19 cellular contexts compared by ENCODE assay signal in genomic region chr11:2862950-2863618, GRCh38. TPM values are rescaled to one million over a fixed set of nuclear protein-coding genes. Genes with fewer than 3 reads are reported as not detected.
DNase-seq lines count a peak whose midpoint lies in the region; ATAC-seq and TF ChIP-seq lines count a peak whose summit lies in the region.
"Had no signal": no experiment of that assay in that cellular context is flagged by ENCODE, and none has a peak within 500 bp of the region (broad histone marks: within the 10 kb centered on the region; RNA-seq: fewer than 3 reads in every experiment).

No MANE protein-coding gene starts in this region.

- DNase-seq in activated naive CD8-positive, alpha-beta T cell treated with anti-CD3 and anti-CD28 coated beads, Interleukin-2, amount 50 U/mL, for 24 hours = peak; percentile 21
- no peak for DNase-seq in activated naive CD8-positive, alpha-beta T cell treated with anti-CD3 and anti-CD28 coated beads for 36 hours
- no peak for DNase-seq in dorsolateral prefrontal cortex
- no peak for DNase-seq in lower lobe of right lung
- peak in 1 of 2 donors; percentile 79 for DNase-seq in upper lobe of left lung
- DNase-seq in activated effector memory CD4-positive, alpha-beta T cell treated with Interleukin-2 at 50 U/mL for 16 hours = no peak
- DNase-seq in hippocampal formation (lab: John Stamatoyannopoulos, UW) = no peak
- no peak for DNase-seq in natural killer cell treated with Interleukin-12 subunit alpha and Interleukin-12 subunit beta and Interleukin-15 and Interleukin-18, amount 100 ng/mL, for 72 hours (ENCODE audit: low spot score)
- DNase-seq: activated CD4-positive, alpha-beta memory T cell treated with anti-CD3 and anti-CD28 coated beads for 36 hours; activated naive CD4-positive, alpha-beta T cell treated with anti-CD3 and anti-CD28 coated beads for 36 hours; DND-41; immature natural killer cell; naive B cell; NCI-H1048; NCI-H510A; Peyer's patch; small intestine; T-helper 2 cell had no signal

- H3K9me3 Mint-ChIP-seq in activated naive CD8-positive, alpha-beta T cell treated with anti-CD3 and anti-CD28 coated beads, Interleukin-2, amount 50 U/mL, for 24 hours = no peaks in the 10 kb centered on the region
- H3K9me3 Mint-ChIP-seq in activated naive CD8-positive, alpha-beta T cell treated with anti-CD3 and anti-CD28 coated beads for 36 hours = no peaks in the 10 kb centered on the region
- no peaks in the 10 kb centered on the region for H3K9me3 Mint-ChIP-seq in natural killer cell treated with Interleukin-12 subunit alpha and Interleukin-12 subunit beta and Interleukin-15 and Interleukin-18, amount 100 ng/mL, for 72 hours
- H3K9me3 Mint-ChIP-seq: activated CD4-positive, alpha-beta memory T cell treated with anti-CD3 and anti-CD28 coated beads for 36 hours; activated naive CD4-positive, alpha-beta T cell treated with anti-CD3 and anti-CD28 coated beads for 36 hours had no signal

- H3K27me3 ChIP-seq in dorsolateral prefrontal cortex (peaks cover 0 to 23% (median 0%) of the 10 kb centered on the region in 45 donors), lower lobe of right lung (ENCODE audit: low read depth) (peaks cover 20% of the 10 kb centered on the region), upper lobe of left lung (peaks cover 0 to 15% (median 6%) of the 10 kb centered on the region in 4 donors)

- peak; percentile 50 for ATAC-seq in activated naive CD8-positive, alpha-beta T cell treated with anti-CD3 and anti-CD28 coated beads, Interleukin-2, amount 50 U/mL, for 24 hours
- ATAC-seq in lower lobe of right lung = no peak
- ATAC-seq in upper lobe of left lung (ENCODE audit: low FRiP score in 2 of 2) = peak in 1 of 2 donors; percentile 7
- ATAC-seq in natural killer cell treated with Interleukin-12 subunit alpha and Interleukin-12 subunit beta and Interleukin-15 and Interleukin-18, amount 100 ng/mL, for 72 hours = no peak
- ATAC-seq: HCT116 had no signal

- intact Hi-C loops in dorsolateral prefrontal cortex (cut with DNase I) = loop anchor here in 1 of 2 donors (5.0 kb wide), 1 partner anchor 56 kb away; no protein-coding TSS in a partner anchor
- intact Hi-C loops in lower lobe of right lung (cut with DNase I) = no loop called here

- peaks cover 13% of the 10 kb centered on the region for H3K4me1 Mint-ChIP-seq in activated naive CD8-positive, alpha-beta T cell treated with anti-CD3 and anti-CD28 coated beads, Interleukin-2, amount 50 U/mL, for 24 hours
- H3K4me1 Mint-ChIP-seq in activated naive CD8-positive, alpha-beta T cell treated with anti-CD3 and anti-CD28 coated beads for 36 hours = peaks cover 7% of the 10 kb centered on the region
- H3K4me1 Mint-ChIP-seq in natural killer cell treated with Interleukin-12 subunit alpha and Interleukin-12 subunit beta and Interleukin-15 and Interleukin-18, amount 100 ng/mL, for 72 hours (ENCODE audit: low read depth in 2 of 2) = peaks cover 0 to 3% of the 10 kb centered on the region in 2 donors

- peak overlapping the region in 35 of 59 donors; percentile 6 to 79 (median 58) for H3K27ac ChIP-seq in dorsolateral prefrontal cortex
- peak overlapping the region; percentile 31 for H3K27ac ChIP-seq in lower lobe of right lung
- peak overlapping the region in 3 of 4 donors; percentile 27 to 45 (median 35) for H3K27ac ChIP-seq in upper lobe of left lung
- H3K27ac ChIP-seq: Peyer's patch had no signal

- H3K27ac Mint-ChIP-seq in activated naive CD8-positive, alpha-beta T cell treated with anti-CD3 and anti-CD28 coated beads, Interleukin-2, amount 50 U/mL, for 24 hours = no peak overlapping the region
- no peak overlapping the region for H3K27ac Mint-ChIP-seq in activated naive CD8-positive, alpha-beta T cell treated with anti-CD3 and anti-CD28 coated beads for 36 hours
- H3K27ac Mint-ChIP-seq in natural killer cell treated with Interleukin-12 subunit alpha and Interleukin-12 subunit beta and Interleukin-15 and Interleukin-18, amount 100 ng/mL, for 72 hours = no peak overlapping the region
- H3K27ac Mint-ChIP-seq: activated CD4-positive, alpha-beta memory T cell treated with anti-CD3 and anti-CD28 coated beads for 36 hours; activated naive CD4-positive, alpha-beta T cell treated with anti-CD3 and anti-CD28 coated beads for 36 hours; immature natural killer cell; naive B cell had no signal

- H3K36me3 Mint-ChIP-seq in activated naive CD8-positive, alpha-beta T cell treated with anti-CD3 and anti-CD28 coated beads, Interleukin-2, amount 50 U/mL, for 24 hours (ENCODE audit: low read depth) = no peaks in the 10 kb centered on the region
- H3K36me3 Mint-ChIP-seq in activated naive CD8-positive, alpha-beta T cell treated with anti-CD3 and anti-CD28 coated beads for 36 hours = no peaks in the 10 kb centered on the region
- no peaks in the 10 kb centered on the region for H3K36me3 Mint-ChIP-seq in natural killer cell treated with Interleukin-12 subunit alpha and Interleukin-12 subunit beta and Interleukin-15 and Interleukin-18, amount 100 ng/mL, for 72 hours
- H3K36me3 Mint-ChIP-seq: activated CD4-positive, alpha-beta memory T cell treated with anti-CD3 and anti-CD28 coated beads for 36 hours had no signal

- H3K9me3 ChIP-seq in lower lobe of right lung (no peaks in the 10 kb centered on the region), upper lobe of left lung (no peaks in the 10 kb centered on the region)
- H3K9me3 ChIP-seq: Peyer's patch had no signal

- 42 to 93% methylated on average over 11 to 38 of the region's 38 CpGs for WGBS in upper lobe of left lung, 2 donors

- no peak for TF ChIP-seq EP300 in upper lobe of left lung (IDR thresholded peaks at IDR 0.05)

- H3K27me3 Mint-ChIP-seq in activated naive CD8-positive, alpha-beta T cell treated with anti-CD3 and anti-CD28 coated beads, Interleukin-2, amount 50 U/mL, for 24 hours = peaks cover 46% of the 10 kb centered on the region
- H3K27me3 Mint-ChIP-seq in activated naive CD8-positive, alpha-beta T cell treated with anti-CD3 and anti-CD28 coated beads for 36 hours = peaks cover 50% of the 10 kb centered on the region
- peaks cover 24 to 30% of the 10 kb centered on the region in 2 donors for H3K27me3 Mint-ChIP-seq in natural killer cell treated with Interleukin-12 subunit alpha and Interleukin-12 subunit beta and Interleukin-15 and Interleukin-18, amount 100 ng/mL, for 72 hours

- H3K36me3 ChIP-seq in lower lobe of right lung (no peaks in the 10 kb centered on the region), upper lobe of left lung (no peaks in the 10 kb centered on the region)
- H3K36me3 ChIP-seq: Peyer's patch had no signal

- TF ChIP-seq CTCF in dorsolateral prefrontal cortex (IDR thresholded peaks at IDR 0.05 in 54 of 56, conservative IDR thresholded peaks at IDR 0.05 in 2 of 56; ENCODE audit: low read depth in 1 of 56, partially characterized antibody in 56 of 56) (no peak), lower lobe of right lung (IDR thresholded peaks at IDR 0.05) (no peak), upper lobe of left lung (IDR thresholded peaks at IDR 0.05) (no peak)

- H3K4me1 ChIP-seq in lower lobe of right lung (peaks cover 6% of the 10 kb centered on the region), upper lobe of left lung (peaks cover 10 to 19% (median 12%) of the 10 kb centered on the region in 4 donors)

- H3K4me3 Mint-ChIP-seq in activated naive CD8-positive, alpha-beta T cell treated with anti-CD3 and anti-CD28 coated beads, Interleukin-2, amount 50 U/mL, for 24 hours = no peak overlapping the region
- no peak overlapping the region for H3K4me3 Mint-ChIP-seq in activated naive CD8-positive, alpha-beta T cell treated with anti-CD3 and anti-CD28 coated beads for 36 hours
- no peak overlapping the region for H3K4me3 Mint-ChIP-seq in natural killer cell treated with Interleukin-12 subunit alpha and Interleukin-12 subunit beta and Interleukin-15 and Interleukin-18, amount 100 ng/mL, for 72 hours
- H3K4me3 Mint-ChIP-seq: activated CD4-positive, alpha-beta memory T cell treated with anti-CD3 and anti-CD28 coated beads for 36 hours; activated naive CD4-positive, alpha-beta T cell treated with anti-CD3 and anti-CD28 coated beads for 36 hours; immature natural killer cell; naive B cell had no signal

- no peak for TF ChIP-seq POLR2A in upper lobe of left lung (IDR thresholded peaks at IDR 0.05)

- H3K4me3 ChIP-seq in dorsolateral prefrontal cortex (peak overlapping the region in 34 of 59 donors; percentile 9 to 60 (median 47)), lower lobe of right lung (no peak overlapping the region), upper lobe of left lung (peak overlapping the region in 3 of 4 donors; percentile 25 to 35 (median 30))

RNA-seq across cellular contexts. Expression of gene CDKN1C, which starts 22.5 kb away (rescaled TPM):
- total RNA-seq in activated naive CD8-positive, alpha-beta T cell treated with anti-CD3 and anti-CD28 coated beads for 36 hours = 1 to 10 TPM in 1 of 2 experiments, under 1 TPM in 1; 0.85 to 1.0 TPM
- total RNA-seq in dorsolateral prefrontal cortex (100 to 1,000 TPM in 8 of 120 experiments, 10 to 100 TPM in 112; 11.0 to 191 (median 44.8) TPM), lower lobe of right lung (39.5 TPM), upper lobe of left lung (10 to 100 TPM; 23.4 to 71.9 (median 33.6) TPM)
- total RNA-seq in natural killer cell treated with Interleukin-12 subunit alpha and Interleukin-12 subunit beta and Interleukin-15 and Interleukin-18, amount 100 ng/mL, for 72 hours = 1 to 10 TPM; 1.2 to 2.0 TPM
